Comparison of ENCODE assay signal across 6 cellular contexts in the genomic region with DNA sequence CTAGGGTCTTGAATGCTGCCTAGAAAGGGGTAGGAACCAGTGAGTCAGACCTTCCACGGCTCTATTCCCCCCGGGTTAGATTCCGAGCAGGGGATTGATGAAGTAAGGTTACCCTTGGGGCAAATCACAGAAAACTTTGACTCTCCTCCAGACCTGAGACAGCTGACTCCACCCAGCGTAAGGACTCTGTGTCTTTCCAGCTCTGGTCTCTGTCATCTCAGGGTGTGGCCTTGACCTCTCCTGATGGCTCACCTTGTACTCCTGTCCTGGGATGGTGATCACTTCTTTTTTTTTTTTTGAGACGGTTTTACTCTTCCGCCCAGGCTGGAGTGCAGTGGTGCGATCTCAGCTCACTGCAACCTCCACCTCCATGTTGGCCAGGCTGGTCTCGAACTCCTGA.
"Had no signal": no experiment of that assay in that cellular context is flagged by ENCODE, and none has a peak within 500 bp of the region (broad histone marks: within the 10 kb centered on the region; RNA-seq: fewer than 3 reads in every experiment).

No MANE protein-coding gene starts in this region.

- H3K27ac Mint-ChIP-seq: GM23338 had no signal

- ATAC-seq: GM23338 had no signal

- H3K4me3 Mint-ChIP-seq: GM23338 had no signal

- H3K9me3 Mint-ChIP-seq: GM23338 had no signal

- H3K27ac ChIP-seq: KMS-11 had no signal

- H3K4me3 ChIP-seq: GM23338 had no signal

- DNase-seq: H7, HCEC 1CT, IMR-90, KBM-7 had no signal
